Comparison of ENCODE assay signal across 1 cellular context in genomic region chr4:79959652-79960051, GRCh38.
TF ChIP-seq lines count a peak whose summit lies in the region.

No MANE protein-coding gene starts in this region.

TF ChIP-seq in GM23338, 12 proteins besides CTCF, POLR2A, EP300 and RAD21:
- no peak for TF ChIP-seq ZNF462 (CRISPR knock-in tag; IDR thresholded peaks at IDR 0.05)
- TF ChIP-seq POLR2AphosphoS5 (IDR thresholded peaks at IDR 0.05; ENCODE audit: low read depth) = no peak
